In the genomic region with DNA sequence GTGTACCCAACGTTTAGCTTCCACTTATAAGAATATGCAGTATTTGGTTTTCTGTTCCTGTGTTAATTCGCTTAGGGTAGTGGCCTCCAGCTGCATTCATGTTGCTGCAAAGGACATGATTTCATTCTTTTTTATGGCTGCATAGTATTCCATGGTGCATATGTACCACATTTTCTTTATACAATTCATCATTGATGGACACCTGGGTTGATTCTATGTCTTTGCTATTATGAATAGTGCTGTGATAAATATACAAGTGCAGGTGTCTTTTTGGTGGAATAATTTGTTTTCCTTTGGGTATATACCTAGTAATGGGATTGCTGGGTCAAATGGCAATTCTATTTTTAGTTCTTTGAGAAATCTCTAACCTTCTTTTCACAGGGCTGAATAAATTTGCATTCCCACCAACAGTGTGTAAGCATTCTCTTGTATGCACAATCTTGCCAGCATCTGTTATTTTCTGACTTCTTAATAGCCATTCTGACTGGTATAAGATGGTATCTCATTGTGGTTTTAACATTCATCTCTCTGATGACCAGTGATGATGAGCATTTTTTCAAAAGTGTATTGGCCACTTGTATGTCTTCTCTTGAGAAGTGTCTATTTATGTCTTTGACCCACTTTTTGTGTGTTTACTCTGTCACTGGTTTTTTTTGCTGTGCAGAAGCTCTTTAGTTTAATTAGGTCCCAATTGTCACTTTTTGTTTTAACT, we compare ENCODE assay signal across 18 cellular contexts.
DNase-seq lines count a peak whose midpoint lies in the region; ATAC-seq, FAIRE-seq and TF ChIP-seq lines count a peak whose summit lies in the region.
"Had no signal": no experiment of that assay in that cellular context is flagged by ENCODE, and none has a peak within 500 bp of the region (broad histone marks: within the 10 kb centered on the region; RNA-seq: fewer than 3 reads in every experiment).

No MANE protein-coding gene starts in this region.

- H4K20me1 ChIP-seq in mammary epithelial cell (ENCODE audit: insufficient read depth, low read length) (no peaks in the 10 kb centered on the region), K562 (replicated peaks; ENCODE audit: control insufficient read depth, insufficient read depth, low read length) (no peaks in the 10 kb centered on the region)

- H3K4me1 ChIP-seq in mammary epithelial cell (ENCODE audit: insufficient read depth, low read length) (no peaks in the 10 kb centered on the region), K562 (replicated peaks in 1 of 2; ENCODE audit: control insufficient read depth in 2 of 2, insufficient read depth in 2 of 2, low read length in 2 of 2) (no peaks in the 10 kb centered on the region)
- H3K4me1 ChIP-seq: adrenal gland, testis had no signal

- H3K4me3 Mint-ChIP-seq in MCF 10A (ENCODE audit: unreplicated experiment) = no peak overlapping the region
- H3K4me3 Mint-ChIP-seq in T-helper 2 cell treated with Interferon-gamma antibody and Interleukin-4, amounts not matched to agents 5 μg/mL and 100 μg/mL, for 36 hours = peak overlapping the region; percentile 51
- no peak overlapping the region for H3K4me3 Mint-ChIP-seq in stimulated activated naive CD8-positive, alpha-beta T cell treated with anti-CD3 and anti-CD28 coated beads, Interleukin-15, Interleukin-2, amounts not matched to agents 100 ng/mL and 50 ng/mL, for 24 hours
- H3K4me3 Mint-ChIP-seq: neural crest cell had no signal

- no peak overlapping the region for H3K9ac ChIP-seq in mammary epithelial cell (ENCODE audit: insufficient read depth, low read length)
- H3K9ac ChIP-seq in K562 (ENCODE audit: insufficient read depth in 1 of 2, low read depth in 2 of 2, low read length in 2 of 2) = no peak overlapping the region
- H3K9ac ChIP-seq: KMS-11 had no signal

- no peaks in the 10 kb centered on the region for H3K4me1 Mint-ChIP-seq in MCF 10A (ENCODE audit: insufficient read depth, unreplicated experiment)
- H3K4me1 Mint-ChIP-seq in T-helper 2 cell treated with Interferon-gamma antibody and Interleukin-4, amounts not matched to agents 5 μg/mL and 100 μg/mL, for 36 hours (ENCODE audit: low read depth) = peaks cover 64% of the 10 kb centered on the region
- H3K4me1 Mint-ChIP-seq in stimulated activated naive CD8-positive, alpha-beta T cell treated with anti-CD3 and anti-CD28 coated beads, Interleukin-15, Interleukin-2, amounts not matched to agents 100 ng/mL and 50 ng/mL, for 24 hours (ENCODE audit: low read depth) = peaks cover 77% of the 10 kb centered on the region
- H3K4me1 Mint-ChIP-seq: neural crest cell had no signal

- H3K79me2 ChIP-seq in mammary epithelial cell (ENCODE audit: insufficient read depth, low read length) (no peaks in the 10 kb centered on the region), K562 (ENCODE audit: control insufficient read depth, insufficient read depth, low read length) (no peaks in the 10 kb centered on the region)

- TF ChIP-seq CTCF in mammary epithelial cell (conservative IDR thresholded peaks at IDR 0.05 in 1 of 2, IDR thresholded peaks at IDR 0.05 in 1 of 2; ENCODE audit: extremely low read depth in 1 of 2, insufficient read depth in 1 of 2, low read depth in 1 of 2, low read length in 2 of 2) (no peak), MCF 10A (IDR thresholded peaks at IDR 0.05; ENCODE audit: unreplicated experiment) (no peak), K562 (IDR thresholded peaks at IDR 0.05 in 2 of 3, conservative IDR thresholded peaks at IDR 0.05 in 1 of 3; ENCODE audit: insufficient read depth in 2 of 3, low read depth in 1 of 3, low read length in 3 of 3) (no peak)

- H3K4me3 ChIP-seq in mammary epithelial cell (replicated peaks in 1 of 3; ENCODE audit: insufficient read depth in 1 of 3, low read depth in 2 of 3, low read length in 3 of 3) (no peak overlapping the region), K562 (no peak overlapping the region)
- H3K4me3 ChIP-seq: adrenal gland, gastrocnemius medialis, skin epidermis, testis had no signal

- TF ChIP-seq POLR2A in K562 (conservative IDR thresholded peaks at IDR 0.05) = no peak

- TF ChIP-seq RAD21 in K562 (CRISPR knock-in tag; conservative IDR thresholded peaks at IDR 0.05 in 1 of 2, IDR thresholded peaks at IDR 0.05 in 1 of 2) = no peak

- TF ChIP-seq EP300 in K562 (IDR thresholded peaks at IDR 0.05; ENCODE audit: low read length) = no peak

- H3K9me1 ChIP-seq in K562 (ENCODE audit: control insufficient read depth, insufficient read depth, low read length) = no peaks in the 10 kb centered on the region

- H3K27ac ChIP-seq in mammary epithelial cell (ENCODE audit: insufficient read depth, low read depth, low read length) (no peak overlapping the region), K562 (ENCODE audit: extremely low read depth, low read depth, low read length) (no peak overlapping the region)
- H3K27ac ChIP-seq: adrenal gland, gastrocnemius medialis, KMS-11, testis had no signal

- no peaks in the 10 kb centered on the region for H3K36me3 ChIP-seq in mammary epithelial cell (ENCODE audit: insufficient read depth, low read length)
- no peaks in the 10 kb centered on the region for H3K36me3 ChIP-seq in K562 (ENCODE audit: control insufficient read depth, insufficient read depth, low read length)
- H3K36me3 ChIP-seq: adrenal gland, gastrocnemius medialis had no signal

- 56% methylated on average over 2 of the region's 2 CpGs for WGBS in mammary epithelial cell (ENCODE audit: low coverage, missing lambda C conversion rate)
- 0% methylated on average over 2 of the region's 2 CpGs for WGBS in K562 (ENCODE audit: insufficient coverage, low coverage, missing lambda C conversion rate)

- POLR2A ChIA-PET in MCF 10A (lab: Yijun Ruan, JAX) (interaction anchor here (0.6 kb wide), 1 partner anchor 83 kb away, joined by 3 read pairs; no protein-coding TSS in a partner anchor), K562 (lab: Yijun Ruan, JAX) (no interaction called here)

- intact Hi-C loops in mammary epithelial cell (cut with micrococcal nuclease) (no loop called here), MCF 10A (cut with micrococcal nuclease) (no loop called here), K562 (cut with micrococcal nuclease) (no loop called here)

- no peaks in the 10 kb centered on the region for H3K9me3 Mint-ChIP-seq in MCF 10A (ENCODE audit: unreplicated experiment)
- peaks cover 9% of the 10 kb centered on the region for H3K9me3 Mint-ChIP-seq in T-helper 2 cell treated with Interferon-gamma antibody and Interleukin-4, amounts not matched to agents 5 μg/mL and 100 μg/mL, for 36 hours
- no peaks in the 10 kb centered on the region for H3K9me3 Mint-ChIP-seq in stimulated activated naive CD8-positive, alpha-beta T cell treated with anti-CD3 and anti-CD28 coated beads, Interleukin-15, Interleukin-2, amounts not matched to agents 100 ng/mL and 50 ng/mL, for 24 hours
- H3K9me3 Mint-ChIP-seq: neural crest cell had no signal

- H3K9me3 ChIP-seq in mammary epithelial cell (replicated peaks; ENCODE audit: insufficient read depth, low read length) (no peaks in the 10 kb centered on the region), K562 (replicated peaks; ENCODE audit: control insufficient read depth, insufficient read depth, low read depth, low read length) (no peaks in the 10 kb centered on the region)
- H3K9me3 ChIP-seq: adrenal gland, gastrocnemius medialis, testis had no signal

- H3K36me3 Mint-ChIP-seq in MCF 10A (ENCODE audit: insufficient read depth, unreplicated experiment) = no peaks in the 10 kb centered on the region
- H3K36me3 Mint-ChIP-seq in T-helper 2 cell treated with Interferon-gamma antibody and Interleukin-4, amounts not matched to agents 5 μg/mL and 100 μg/mL, for 36 hours (ENCODE audit: low read depth) = peaks cover 35% of the 10 kb centered on the region
- H3K36me3 Mint-ChIP-seq in stimulated activated naive CD8-positive, alpha-beta T cell treated with anti-CD3 and anti-CD28 coated beads, Interleukin-15, Interleukin-2, amounts not matched to agents 100 ng/mL and 50 ng/mL, for 24 hours (ENCODE audit: low read depth) = no peaks in the 10 kb centered on the region

- H3K27ac Mint-ChIP-seq in MCF 10A (ENCODE audit: low read depth, unreplicated experiment) = no peak overlapping the region
- H3K27ac Mint-ChIP-seq in T-helper 2 cell treated with Interferon-gamma antibody and Interleukin-4, amounts not matched to agents 5 μg/mL and 100 μg/mL, for 36 hours = peak overlapping the region; percentile 90
- H3K27ac Mint-ChIP-seq in stimulated activated naive CD8-positive, alpha-beta T cell treated with anti-CD3 and anti-CD28 coated beads, Interleukin-15, Interleukin-2, amounts not matched to agents 100 ng/mL and 50 ng/mL, for 24 hours = peak overlapping the region; percentile 74

- H2AFZ ChIP-seq in mammary epithelial cell (ENCODE audit: low read depth, low read length) (no peak overlapping the region), K562 (ENCODE audit: low read depth, low read length) (no peak overlapping the region)

- in situ Hi-C loops in mammary epithelial cell (cut with MboI; ENCODE audit: low sequenced_read_pairs in 2 of 2) = loop anchor here in 1 of 2 donors (10.0 kb wide), 1 partner anchor 141 kb away; a partner anchor contains a TSS
- in situ Hi-C loops in K562 (cut with MboI) = loop anchor here (25.0 kb wide), 1 partner anchor 448 kb away; no protein-coding TSS in a partner anchor

- FAIRE-seq in K562 (lab: Jason Lieb, UNC) = no peak

- DNase-seq in mammary epithelial cell (peak; percentile 7), MCF 10A (ENCODE audit: unreplicated experiment) (no peak), K562 (ENCODE audit: extremely low read depth in 1 of 4, low spot score in 3 of 4) (no peak), germinal center (ENCODE audit: low spot score) (no peak)
- no peak for DNase-seq in T-helper 2 cell treated with Interferon-gamma antibody and Interleukin-4, amounts not matched to agents 5 μg/mL and 100 μg/mL, for 36 hours (ENCODE audit: low spot score)
- DNase-seq in effector CD4-positive, alpha-beta T cell = no peak
- DNase-seq: activated CD4-positive, alpha-beta T cell treated with anti-CD3 and anti-CD28 coated beads, Interleukin-2, amount 50 U/mL, for 48 hours; adrenal gland; gastrocnemius medialis; NCI-H1092; NCI-H510A treated with DMSO at 0.1 percent for 48 hours; stimulated activated CD4-positive, alpha-beta T cell treated with anti-CD3 and anti-CD28 coated beads, Interleukin-4, amount 100 ng/mL, for 4 hours; testis had no signal

- BruUV-seq in mammary epithelial cell (replicated peaks; lab: Mats Ljungman, UMichigan) (no TSS peak), MCF 10A (replicated peaks; lab: Mats Ljungman, UMichigan) (no TSS peak), K562 (replicated peaks; lab: Mats Ljungman, UMichigan) (no TSS peak)

- CTCF ChIA-PET in mammary epithelial cell (lab: Charles Lee; ENCODE audit: low non-redundant PET) (no interaction called here), MCF 10A (lab: Yijun Ruan, JAX) (interaction anchor here (0.5 to 1.3 kb wide), 3 partner anchors 133 to 405 kb away, joined by 3 read pairs; a partner anchor contains a TSS), K562 (lab: Yijun Ruan, JAX; ENCODE audit: low intra/inter-chr PET ratio) (no interaction called here)

- dilution Hi-C loops in mammary epithelial cell (cut with HindIII; ENCODE audit: low sequenced_read_pairs) = no loop called here

- ATAC-seq in K562 (no peak), HG02981 (IDR thresholded peaks at IDR 0.05; ENCODE audit: unreplicated experiment) (no peak)
- ATAC-seq: gastrocnemius medialis had no signal

- H3K4me2 ChIP-seq in mammary epithelial cell (ENCODE audit: insufficient read depth, low read depth, low read length) = no peak overlapping the region
- H3K4me2 ChIP-seq in K562 (ENCODE audit: insufficient read depth, low read length) = no peak overlapping the region
- H3K4me2 ChIP-seq: KMS-11 had no signal

- H3K27me3 ChIP-seq in mammary epithelial cell (ENCODE audit: insufficient read depth, low read length) (no peaks in the 10 kb centered on the region), K562 (ENCODE audit: control insufficient read depth in 2 of 2, insufficient read depth in 2 of 2, low read length in 2 of 2) (no peaks in the 10 kb centered on the region)
- H3K27me3 ChIP-seq: adrenal gland, gastrocnemius medialis, testis had no signal

- peaks cover 15% of the 10 kb centered on the region for H3K27me3 Mint-ChIP-seq in MCF 10A (ENCODE audit: insufficient read depth, unreplicated experiment)
- no peaks in the 10 kb centered on the region for H3K27me3 Mint-ChIP-seq in T-helper 2 cell treated with Interferon-gamma antibody and Interleukin-4, amounts not matched to agents 5 μg/mL and 100 μg/mL, for 36 hours (ENCODE audit: low read depth)
- H3K27me3 Mint-ChIP-seq in stimulated activated naive CD8-positive, alpha-beta T cell treated with anti-CD3 and anti-CD28 coated beads, Interleukin-15, Interleukin-2, amounts not matched to agents 100 ng/mL and 50 ng/mL, for 24 hours = no peaks in the 10 kb centered on the region
